ENCODE assay signal across 15 cellular contexts in the genomic region with DNA sequence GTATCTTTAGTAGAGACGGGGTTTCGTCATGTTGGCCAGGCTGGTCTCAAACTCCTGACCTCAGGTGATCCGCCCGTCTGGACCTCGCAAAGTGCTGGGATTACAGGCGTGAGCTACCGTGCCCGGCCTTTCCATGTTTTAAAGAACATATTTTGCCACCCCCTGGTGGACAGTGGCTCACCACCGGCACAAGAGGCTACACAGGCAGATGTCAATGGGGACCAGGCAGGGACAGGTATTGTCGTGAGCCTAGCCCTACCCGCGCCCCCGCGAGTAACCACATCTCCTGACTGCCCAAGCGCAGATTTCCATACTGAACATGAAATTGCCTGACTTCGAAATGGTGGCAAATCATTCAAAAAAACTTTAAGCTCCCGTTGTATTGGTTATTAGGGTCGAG. TPM values are rescaled to one million over a fixed set of nuclear protein-coding genes. Genes with fewer than 3 reads are reported as not detected.
DNase-seq lines count a peak whose midpoint lies in the region; ATAC-seq and TF ChIP-seq lines count a peak whose summit lies in the region.
"Not testable (repeated sequence)": the region's sequence is repeated elsewhere in the genome, so short reads cannot be mapped to it uniquely, and the experiment has no call there.
"Had no signal": no experiment of that assay in that cellular context is flagged by ENCODE, and none has a peak within 500 bp of the region (broad histone marks: within the 10 kb centered on the region; RNA-seq: fewer than 3 reads in every experiment).

No MANE protein-coding gene starts in this region.

- not testable (repeated sequence) for H3K14ac ChIP-seq in IMR-90 (replicated peaks; ENCODE audit: low read depth, low read length)

- TF ChIP-seq RAD21 in IMR-90 (IDR thresholded peaks at IDR 0.05; ENCODE audit: low read length), result not testable (repeated sequence)

- peaks cover 20% of the 10 kb centered on the region for H3K36me3 Mint-ChIP-seq in CD4-positive, alpha-beta T cell (ENCODE audit: low read depth)
- H3K36me3 Mint-ChIP-seq in activated T-cell treated with anti-CD3 and anti-CD28 coated beads, Interleukin-2, amount 50 U/mL, for 4 hours (ENCODE audit: insufficient read depth), result peaks cover 17% of the 10 kb centered on the region
- not testable (repeated sequence) for H3K36me3 Mint-ChIP-seq in natural killer cell

- H3K4me2 ChIP-seq in IMR-90 (ENCODE audit: low read depth, low read length), result not testable (repeated sequence)

- not testable (repeated sequence) for H2BK120ac ChIP-seq in IMR-90 (ENCODE audit: low read depth, low read length)

- not testable (repeated sequence) for H4K5ac ChIP-seq in IMR-90 (ENCODE audit: low read depth, low read length)

- peaks cover 11% of the 10 kb centered on the region for H3K4me1 Mint-ChIP-seq in CD4-positive, alpha-beta T cell (ENCODE audit: low read depth)
- peaks cover 20% of the 10 kb centered on the region for H3K4me1 Mint-ChIP-seq in activated T-cell treated with anti-CD3 and anti-CD28 coated beads, Interleukin-2, amount 50 U/mL, for 4 hours (ENCODE audit: low read depth)
- H3K4me1 Mint-ChIP-seq in natural killer cell, result peaks cover 0 to 11% of the 10 kb centered on the region in 2 donors

- not testable (repeated sequence) for H2BK15ac ChIP-seq in IMR-90 (ENCODE audit: low read depth, low read length)

- not testable (repeated sequence) for H2AFZ ChIP-seq in IMR-90 (replicated peaks; ENCODE audit: low read length, poor library complexity)

- DNase-seq in CD4-positive, alpha-beta T cell; IMR-90; activated T-cell treated with anti-CD3 and anti-CD28 coated beads, Interleukin-2, amount 50 U/mL, for 4 hours; heart right ventricle; natural killer cell: not testable (repeated sequence)

- H2BK5ac ChIP-seq in IMR-90 (ENCODE audit: low read depth, low read length, poor library complexity, severe bottlenecking), result not testable (repeated sequence)

- H3K27ac Mint-ChIP-seq in CD4-positive, alpha-beta T cell; natural killer cell: not testable (repeated sequence)

- not testable (repeated sequence) for H3K23ac ChIP-seq in IMR-90 (ENCODE audit: low read depth, low read length)

- H3K9me3 ChIP-seq in CD4-positive, alpha-beta T cell (ENCODE audit: control insufficient read depth, low read length); IMR-90 (ENCODE audit: control insufficient read depth, insufficient read depth, low read length); heart right ventricle: not testable (repeated sequence)

- H3K4me3 Mint-ChIP-seq in CD4-positive, alpha-beta T cell; activated T-cell treated with anti-CD3 and anti-CD28 coated beads, Interleukin-2, amount 50 U/mL, for 4 hours; natural killer cell: not testable (repeated sequence)

- H3K79me1 ChIP-seq in IMR-90 (ENCODE audit: low read depth in 1 of 2, low read length in 2 of 2), result peaks cover 9 to 22% of the 10 kb centered on the region in 2 experiments; a peak in 3 of 4 replicates

- H3K27me3 ChIP-seq in CD4-positive, alpha-beta T cell (ENCODE audit: control insufficient read depth, insufficient read depth, low read length); IMR-90 (ENCODE audit: control insufficient read depth, insufficient read depth, low read length); heart right ventricle: not testable (repeated sequence)

- H3K18ac ChIP-seq in IMR-90 (ENCODE audit: low read depth, low read length), result not testable (repeated sequence)

- CTCF ChIA-PET in CD4-positive, alpha-beta T cell (lab: Charles Lee); IMR-90 (lab: Yijun Ruan, JAX): not testable (repeated sequence)

- not testable (repeated sequence) for H3K4me1 ChIP-seq in IMR-90 (ENCODE audit: control insufficient read depth, insufficient read depth, low read length)
- peaks cover 0 to 19% (median 0%) of the 10 kb centered on the region in 9 donors for H3K4me1 ChIP-seq in heart right ventricle

- 0 out of 4 replicates have a peak overlapping the region, but pooled peaks of 1 of the 2 experiments have one; percentile 25 for H4K8ac ChIP-seq in IMR-90 (ENCODE audit: low read depth in 2 of 2, low read length in 2 of 2)

- not testable (repeated sequence) for TF ChIP-seq CTCF in CD4-positive, alpha-beta T cell (IDR thresholded peaks at IDR 0.05); IMR-90 (conservative IDR thresholded peaks at IDR 0.05; ENCODE audit: low read depth, low read length); heart right ventricle (IDR thresholded peaks at IDR 0.05); natural killer cell (IDR thresholded peaks at IDR 0.05)

- not testable (repeated sequence) for TF ChIP-seq POLR2A in IMR-90 (IDR thresholded peaks at IDR 0.05; ENCODE audit: low read depth, low read length)

- H3K9me1 ChIP-seq in IMR-90 (ENCODE audit: insufficient read depth, low read length), result not testable (repeated sequence)

- in situ Hi-C loops in IMR-90 (cut with MboI; ENCODE audit: low sequenced_read_pairs), result not testable (repeated sequence)

- intact Hi-C loops in CD4-positive, alpha-beta T cell (cut with DNase I, micrococcal nuclease); IMR-90 (cut with micrococcal nuclease); heart right ventricle (cut with DNase I); natural killer cell (cut with micrococcal nuclease): not testable (repeated sequence)

- not testable (repeated sequence) for H3K27ac ChIP-seq in CD4-positive, alpha-beta T cell (ENCODE audit: low read depth, low read length); IMR-90 (ENCODE audit: insufficient read depth, low read length); heart right ventricle

- H2BK20ac ChIP-seq in IMR-90 (ENCODE audit: low read depth, low read length), result not testable (repeated sequence)

- H3K27me3 Mint-ChIP-seq in CD4-positive, alpha-beta T cell; activated T-cell treated with anti-CD3 and anti-CD28 coated beads, Interleukin-2, amount 50 U/mL, for 4 hours (ENCODE audit: low read depth); natural killer cell (ENCODE audit: low read depth in 2 of 2): not testable (repeated sequence)

- not testable (repeated sequence) for BruUV-seq in IMR-90 (replicated peaks; lab: Mats Ljungman, UMichigan)

- H2AK5ac ChIP-seq in IMR-90 (ENCODE audit: low read depth, low read length), result not testable (repeated sequence)

- H4K91ac ChIP-seq in IMR-90 (ENCODE audit: insufficient read depth, low read depth, low read length), result not testable (repeated sequence)

- not testable (repeated sequence) for H4K20me1 ChIP-seq in IMR-90 (ENCODE audit: insufficient read depth, low read length)

- dilution Hi-C loops in IMR-90 (cut with HindIII; ENCODE audit: low sequenced_read_pairs, unreplicated experiment), result not testable (repeated sequence)

- not testable (repeated sequence) for H3K4me3 ChIP-seq in IMR-90 (ENCODE audit: insufficient read depth, low read depth, low read length); heart right ventricle

- no CpG with 5 or more reads among the region's 18 CpGs for WGBS in IMR-90 (ENCODE audit: extremely low coverage in 2 of 2, insufficient read length in 1 of 2), 2 experiments
- WGBS in heart right ventricle, 2 donors, result no CpG with 5 or more reads among the region's 18 CpGs

- peak; percentile 24 for ATAC-seq in CD4-positive, alpha-beta T cell (ENCODE audit: poor library complexity)
- ATAC-seq in GM19324 (IDR thresholded peaks at IDR 0.05; ENCODE audit: low FRiP score, unreplicated experiment) (peak; percentile 25), GM21723 (IDR thresholded peaks at IDR 0.05; ENCODE audit: unreplicated experiment) (peak; percentile 27), HG03095 (IDR thresholded peaks at IDR 0.05; ENCODE audit: unreplicated experiment) (peak; percentile 35), IMR-90 (ENCODE audit: low read depth) (peak; percentile 3; the same call in 1 of the 2 replicates), heart right ventricle (peak in 6 of 8 donors; percentile 37 to 51 (median 46)), natural killer cell (peak; percentile 24 to 43 (median 31))
- peak; percentile 16 to 21 for ATAC-seq in activated T-cell treated with anti-CD3 and anti-CD28 coated beads, Interleukin-2, amount 50 U/mL, for 4 hours

- H3K9me3 Mint-ChIP-seq in CD4-positive, alpha-beta T cell; activated T-cell treated with anti-CD3 and anti-CD28 coated beads, Interleukin-2, amount 50 U/mL, for 4 hours; natural killer cell: not testable (repeated sequence)

- not testable (repeated sequence) for H2AK9ac ChIP-seq in IMR-90 (replicated peaks; ENCODE audit: low read depth, low read length, poor library complexity)

- H3K56ac ChIP-seq in IMR-90 (ENCODE audit: extremely low read depth, insufficient read depth, low read length), result not testable (repeated sequence)

- not testable (repeated sequence) for H3K4ac ChIP-seq in IMR-90 (ENCODE audit: low read depth, low read length)

- peaks cover 17% of the 10 kb centered on the region for H3K36me3 ChIP-seq in IMR-90 (ENCODE audit: control insufficient read depth, insufficient read depth, low read length)
- peaks cover 0 to 22% (median 9%) of the 10 kb centered on the region in 9 donors for H3K36me3 ChIP-seq in heart right ventricle

- POLR2A ChIA-PET in CD4-positive, alpha-beta T cell (lab: Charles Lee); IMR-90 (lab: Charles Lee; ENCODE audit: unreplicated experiment): not testable (repeated sequence)

- not testable (repeated sequence) for H3K9ac ChIP-seq in IMR-90 (ENCODE audit: low read depth, low read length)

RNA-seq across cellular contexts. Expression of a gene that starts 0.6 kb away (rescaled TPM):
- total RNA-seq in CD4-positive, alpha-beta T cell, result 1 to 10 TPM; 3.5 to 3.8 TPM
- total RNA-seq in IMR-90 (2012; rRNA removed) (0.36 and 0.83 TPM in 2 replicates), heart right ventricle (1 to 10 TPM in 4 of 10 donors, under 1 TPM in 1, not detected in 5; 0.99 to 3.3 (median 1.8) TPM), natural killer cell (1 to 10 TPM in 1 of 3 donors, not detected in 2; 5.0 TPM)
- polyA plus RNA-seq in IMR-90 (2012; rRNA removed) (1.5 TPM in 2 replicates), heart right ventricle (1 to 10 TPM; 3.1 to 4.9 TPM)
- polyA plus RNA-seq in IMR-90 (2012; cell fraction: cytosol; rRNA removed), result 0.32 and 0.93 TPM in 2 replicates
- 2.6 and 3.0 TPM in 2 replicates for polyA plus RNA-seq in IMR-90 (2012; cell fraction: nucleus; rRNA removed; ENCODE audit: low replicate concordance)
- total RNA-seq in activated T-cell treated with anti-CD3 and anti-CD28 coated beads, Interleukin-2, amount 50 U/mL, for 4 hours, result 1 to 10 TPM in 2 of 3 donors, not detected in 1; 2.2 to 3.0 TPM
- total RNA-seq: epithelial cell of proximal tubule, osteocyte, temporal lobe had no signal

RNA-seq across cellular contexts. Expression of a gene that starts 5.1 kb away (rescaled TPM):
- total RNA-seq in CD4-positive, alpha-beta T cell, result not detected
- total RNA-seq in IMR-90 (2012; rRNA removed), result 13.1 and 15.1 TPM in 2 replicates
- polyA plus RNA-seq in IMR-90 (2012; rRNA removed), result 76.7 and 77.0 TPM in 2 replicates
- 59.4 and 73.8 TPM in 2 replicates for polyA plus RNA-seq in IMR-90 (2012; cell fraction: cytosol; rRNA removed)
- polyA plus RNA-seq in IMR-90 (2012; cell fraction: nucleus; rRNA removed; ENCODE audit: low replicate concordance), result 73.2 and 123 TPM in 2 replicates
- total RNA-seq in activated T-cell treated with anti-CD3 and anti-CD28 coated beads, Interleukin-2, amount 50 U/mL, for 4 hours, result not detected
- 10 to 100 TPM in 2 of 10 donors, 1 to 10 TPM in 8; 1.3 to 14.3 (median 4.2) TPM for total RNA-seq in heart right ventricle
- polyA plus RNA-seq in heart right ventricle, result 10 to 100 TPM; 23.2 to 25.4 TPM
- total RNA-seq in natural killer cell, result not detected
- total RNA-seq: osteocyte had no signal

RNA-seq across cellular contexts. Expression of a gene that starts 8.1 kb away (rescaled TPM):
- total RNA-seq in CD4-positive, alpha-beta T cell, result 10 to 100 TPM; 82.3 to 84.3 TPM
- total RNA-seq in IMR-90 (2012; rRNA removed) (54.8 and 58.9 TPM in 2 replicates), heart right ventricle (100 to 1,000 TPM; 118 to 226 (median 143) TPM), natural killer cell (10 to 100 TPM; 60.2 to 64.3 (median 62.3) TPM)
- polyA plus RNA-seq in IMR-90 (2012; rRNA removed) (151 and 221 TPM in 2 replicates), heart right ventricle (100 to 1,000 TPM; 179 to 300 TPM)
- 150 and 244 TPM in 2 replicates for polyA plus RNA-seq in IMR-90 (2012; cell fraction: cytosol; rRNA removed)
- 63.2 and 108 TPM in 2 replicates for polyA plus RNA-seq in IMR-90 (2012; cell fraction: nucleus; rRNA removed; ENCODE audit: low replicate concordance)
- 100 to 1,000 TPM in 1 of 3 donors, 10 to 100 TPM in 2; 74.2 to 107 (median 85.1) TPM for total RNA-seq in activated T-cell treated with anti-CD3 and anti-CD28 coated beads, Interleukin-2, amount 50 U/mL, for 4 hours

RNA-seq across cellular contexts. Expression of a gene that starts 13.8 kb away (rescaled TPM):
- not detected for total RNA-seq in CD4-positive, alpha-beta T cell
- 1.1 and 1.4 TPM in 2 replicates for total RNA-seq in IMR-90 (2012; rRNA removed)
- polyA plus RNA-seq in IMR-90 (2012; rRNA removed), result 4.6 and 6.9 TPM in 2 replicates
- polyA plus RNA-seq in IMR-90 (2012; cell fraction: cytosol; rRNA removed), result 3.3 and 6.2 TPM in 2 replicates
- polyA plus RNA-seq in IMR-90 (2012; cell fraction: nucleus; rRNA removed; ENCODE audit: low replicate concordance), result 22.6 and 30.9 TPM in 2 replicates
- not detected for total RNA-seq in activated T-cell treated with anti-CD3 and anti-CD28 coated beads, Interleukin-2, amount 50 U/mL, for 4 hours
- under 1 TPM in 1 of 10 donors, not detected in 9; 0.40 TPM for total RNA-seq in heart right ventricle
- 1 to 10 TPM in 1 of 2 donors, under 1 TPM in 1; 0.44 to 2.5 TPM for polyA plus RNA-seq in heart right ventricle
- not detected for total RNA-seq in natural killer cell
- total RNA-seq: A172, astrocyte, epithelial cell of proximal tubule, osteocyte, sigmoid colon, temporal lobe had no signal

RNA-seq across cellular contexts. Expression of a gene that starts 39.2 kb away (rescaled TPM):
- not detected for total RNA-seq in CD4-positive, alpha-beta T cell
- not detected in 2 replicates for total RNA-seq in IMR-90 (2012; rRNA removed)
- polyA plus RNA-seq in IMR-90 (2012; rRNA removed), result not detected in 2 replicates
- not detected in 2 replicates for polyA plus RNA-seq in IMR-90 (2012; cell fraction: cytosol; rRNA removed)
- polyA plus RNA-seq in IMR-90 (2012; cell fraction: nucleus; rRNA removed; ENCODE audit: low replicate concordance), result not detected in 2 replicates
- not detected for total RNA-seq in activated T-cell treated with anti-CD3 and anti-CD28 coated beads, Interleukin-2, amount 50 U/mL, for 4 hours
- not detected for total RNA-seq in heart right ventricle
- polyA plus RNA-seq in heart right ventricle, result not detected
- total RNA-seq in natural killer cell, result not detected
- total RNA-seq: A172, astrocyte, epithelial cell of proximal tubule, osteocyte, sigmoid colon, temporal lobe had no signal
- polyA plus RNA-seq: sigmoid colon, SK-N-SH had no signal
